In genomic region chr20:18783385-18783959, GRCh38 we compare ENCODE assay signal across 20 cellular contexts. TPM values are rescaled to one million over a fixed set of nuclear protein-coding genes. Genes with fewer than 3 reads are reported as not detected.
DNase-seq lines count a peak whose midpoint lies in the region; ATAC-seq and TF ChIP-seq lines count a peak whose summit lies in the region.
"Had no signal": no experiment of that assay in that cellular context is flagged by ENCODE, and none has a peak within 500 bp of the region (broad histone marks: within the 10 kb centered on the region; RNA-seq: fewer than 3 reads in every experiment).

No MANE protein-coding gene starts in this region.

- H3K9me3 ChIP-seq in breast epithelium = no peaks in the 10 kb centered on the region
- H3K9me3 ChIP-seq in testis = no peaks in the 10 kb centered on the region
- H3K9me3 ChIP-seq: A549, HAP-1 had no signal

- CTCF ChIA-PET in MCF 10A (lab: Yijun Ruan, JAX) = no interaction called here

- H2BK120ac ChIP-seq in mesendoderm (ENCODE audit: low read depth, low read length) = no peak overlapping the region

- no peak overlapping the region for H2BK5ac ChIP-seq in mesendoderm (ENCODE audit: low read length)

- no peak overlapping the region for H4K8ac ChIP-seq in mesendoderm (ENCODE audit: low read depth, low read length)

- WGBS in mesendoderm (ENCODE audit: extremely low coverage, insufficient coverage, low lambda C conversion rate) = no CpG with 5 or more reads among the region's 5 CpGs
- 63 to 70% methylated on average over 5 of the region's 5 CpGs for WGBS in testis, 2 donors

- no peak overlapping the region for H3K4ac ChIP-seq in mesendoderm (ENCODE audit: low read depth, low read length)

- no peak overlapping the region for H3K27ac ChIP-seq in breast epithelium
- H3K27ac ChIP-seq in mesendoderm (ENCODE audit: low read depth, low read length) = no peak overlapping the region
- peak overlapping the region; percentile 22 to 31 for H3K27ac ChIP-seq in testis
- H3K27ac ChIP-seq in coronary artery = no peak overlapping the region
- H3K27ac ChIP-seq: 22Rv1, A549, BLaER1, GM23248 had no signal

- no peak overlapping the region for H3K4me2 ChIP-seq in mesendoderm (ENCODE audit: low read length)
- H3K4me2 ChIP-seq: A549, BLaER1 had no signal

- no peak overlapping the region for H4K5ac ChIP-seq in mesendoderm (ENCODE audit: low read length)

- no peak overlapping the region for H3K9ac ChIP-seq in mesendoderm (ENCODE audit: low read length)
- H3K9ac ChIP-seq: BLaER1, GM23248 had no signal

- no peak overlapping the region for H3K4me3 Mint-ChIP-seq in MCF 10A (ENCODE audit: unreplicated experiment)
- H3K4me3 Mint-ChIP-seq: CD14-positive monocyte; CD4-positive, alpha-beta memory T cell had no signal

- no peak overlapping the region for H3K23ac ChIP-seq in mesendoderm (ENCODE audit: low read length)

- H3K79me2 ChIP-seq in mesendoderm (ENCODE audit: control insufficient read depth, insufficient read depth, low read length) = no peaks in the 10 kb centered on the region

- H3K27me3 Mint-ChIP-seq in MCF 10A (ENCODE audit: insufficient read depth, unreplicated experiment) = no peaks in the 10 kb centered on the region

- no peak overlapping the region for H3K27ac Mint-ChIP-seq in MCF 10A (ENCODE audit: low read depth, unreplicated experiment)
- H3K27ac Mint-ChIP-seq: CD14-positive monocyte; CD4-positive, alpha-beta memory T cell had no signal

- POLR2A ChIA-PET in MCF 10A (lab: Yijun Ruan, JAX) = no interaction called here

- no TSS peak for BruUV-seq in MCF 10A (replicated peaks; lab: Mats Ljungman, UMichigan)

- H3K27me3 ChIP-seq in breast epithelium (no peaks in the 10 kb centered on the region), mesendoderm (ENCODE audit: insufficient read depth, low read length, poor library complexity) (no peaks in the 10 kb centered on the region), testis (no peaks in the 10 kb centered on the region)
- H3K27me3 ChIP-seq: BLaER1 had no signal

- H3K4me1 Mint-ChIP-seq in MCF 10A (ENCODE audit: insufficient read depth, unreplicated experiment) = no peaks in the 10 kb centered on the region
- H3K4me1 Mint-ChIP-seq: CD14-positive monocyte; CD4-positive, alpha-beta memory T cell had no signal

- intact Hi-C loops in MCF 10A (cut with micrococcal nuclease) (no loop called here), breast epithelium (cut with DNase I; ENCODE audit: low total_unique reads) (no loop called here), testis (cut with DNase I; ENCODE audit: low total_unique reads) (no loop called here)

- ATAC-seq in omental fat pad (ENCODE audit: low FRiP score) (no peak), GM21825 (IDR thresholded peaks at IDR 0.05; ENCODE audit: unreplicated experiment) (no peak)
- ATAC-seq: A549 had no signal

- TF ChIP-seq CTCF in MCF 10A (IDR thresholded peaks at IDR 0.05; ENCODE audit: unreplicated experiment) (no peak), breast epithelium (IDR thresholded peaks at IDR 0.05) (no peak), testis (IDR thresholded peaks at IDR 0.05) (no peak), omental fat pad (IDR thresholded peaks at IDR 0.05) (no peak), coronary artery (IDR thresholded peaks at IDR 0.05) (no peak)

- H2AK5ac ChIP-seq in mesendoderm (ENCODE audit: low read length) = no peak overlapping the region

- H3K36me3 ChIP-seq in breast epithelium (no peaks in the 10 kb centered on the region), mesendoderm (ENCODE audit: control insufficient read depth, insufficient read depth, low read length) (no peaks in the 10 kb centered on the region), testis (ENCODE audit: low read depth, missing control alignments) (no peaks in the 10 kb centered on the region)
- H3K36me3 ChIP-seq: BLaER1, HAP-1 had no signal

- TF ChIP-seq POLR2A in breast epithelium (IDR thresholded peaks at IDR 0.05) (no peak), testis (IDR thresholded peaks at IDR 0.05) (no peak)

- peak; percentile 2 for DNase-seq in MCF 10A (ENCODE audit: unreplicated experiment)
- DNase-seq in breast epithelium (ENCODE audit: low spot score in 2 of 2) = no peak
- peak; percentile 28 for DNase-seq in amniotic epithelial cell (ENCODE audit: low read depth)
- DNase-seq in mesendoderm = peak; percentile 18
- DNase-seq in testis = peak; percentile 90
- no peak for DNase-seq in omental fat pad (ENCODE audit: low spot score)
- no peak for DNase-seq in coronary artery (ENCODE audit: low spot score)
- DNase-seq: AML-193; Calu3; CD4-positive, alpha-beta memory T cell; DMS79 treated with DMSO at 0.1 percent for 48 hours; GF-D8; GM23248 had no signal

- H3K79me1 ChIP-seq in mesendoderm (ENCODE audit: low read length) = no peaks in the 10 kb centered on the region

- no peak overlapping the region for H3K56ac ChIP-seq in mesendoderm (ENCODE audit: low read length)

- H3K36me3 Mint-ChIP-seq in MCF 10A (ENCODE audit: insufficient read depth, unreplicated experiment) = no peaks in the 10 kb centered on the region
- H3K36me3 Mint-ChIP-seq: CD14-positive monocyte had no signal

- no peaks in the 10 kb centered on the region for H3K4me1 ChIP-seq in breast epithelium
- no peaks in the 10 kb centered on the region for H3K4me1 ChIP-seq in mesendoderm (ENCODE audit: control insufficient read depth, low read depth, low read length)
- H3K4me1 ChIP-seq in testis = no peaks in the 10 kb centered on the region
- H3K4me1 ChIP-seq: A549, BLaER1, HAP-1 had no signal

- no peak overlapping the region for H2BK15ac ChIP-seq in mesendoderm (replicated peaks; ENCODE audit: low read depth)

- no peak overlapping the region for H3K18ac ChIP-seq in mesendoderm (ENCODE audit: low read length)

- no peaks in the 10 kb centered on the region for H3K9me3 Mint-ChIP-seq in MCF 10A (ENCODE audit: unreplicated experiment)

- H3K4me3 ChIP-seq in breast epithelium (no peak overlapping the region), mesendoderm (ENCODE audit: low read length) (no peak overlapping the region), testis (no peak overlapping the region), coronary artery (no peak overlapping the region)
- H3K4me3 ChIP-seq: A549, BLaER1, GM23248, HAP-1 had no signal

RNA-seq across cellular contexts. Expression of gene SCP2D1, which starts 30.1 kb away (rescaled TPM):
- total RNA-seq in MCF 10A (2022) (not detected in 2 replicates), breast epithelium (not detected), testis (10 to 100 TPM; 20.1 to 56.4 TPM), omental fat pad (not detected)
- not detected for polyA plus RNA-seq in mesendoderm (2013, experiment 1 of 2)
- not detected for polyA plus RNA-seq in mesendoderm (2013, experiment 2 of 2)
- 42.0 TPM for polyA plus RNA-seq in testis (ENCODE audit: insufficient read depth, low read depth, low replicate concordance)
- total RNA-seq: Calu3; CD4-positive, alpha-beta memory T cell; GM23248; H4 had no signal
- polyA plus RNA-seq: A549; CD14-positive monocyte; CD4-positive, alpha-beta memory T cell; GM23248 had no signal

Comparison
In these comparisons a context has a peak if more than half of its experiments do, and no peak if none do; other contexts are left out.
1. DNase-seq: peak in MCF 10A (single experiment), amniotic epithelial cell (single experiment), mesendoderm (single experiment) and testis (single experiment); none in breast epithelium (0 of 2), omental fat pad (single experiment) and coronary artery (single experiment).
2. H3K27ac ChIP-seq: peak in testis (2 of 2); none in breast epithelium (0 of 2), mesendoderm (single experiment) and coronary artery (0 of 2).
3. RNA of gene SCP2D1, which starts 30.1 kb away (total RNA-seq): 20.1 to 56.4 TPM in testis; not detected in MCF 10A, not detected in breast epithelium and not detected in omental fat pad; every median in the first group is over 10 times any median in the second.